In the genomic region with DNA sequence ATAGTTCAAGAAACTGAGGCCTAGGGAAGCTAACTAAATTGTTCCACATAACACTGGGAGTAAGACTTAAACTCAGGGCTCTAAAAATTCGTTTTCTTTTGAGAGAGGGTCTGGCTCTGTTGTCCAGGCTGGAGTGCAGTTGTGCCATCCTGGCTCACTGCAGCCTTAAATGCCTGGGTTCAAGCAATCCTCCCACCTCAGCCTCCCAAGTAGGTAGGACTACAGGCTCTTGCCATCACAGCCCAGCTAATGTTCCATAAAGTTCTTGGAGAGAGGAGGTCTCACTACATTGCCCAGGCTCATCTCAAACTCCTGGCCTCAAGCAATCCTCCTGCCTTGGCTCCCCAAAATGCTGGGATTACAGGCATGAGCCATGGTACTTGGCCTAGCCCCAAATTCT, we compare ENCODE assay signal across 2 cellular contexts.
TF ChIP-seq lines count a peak whose summit lies in the region.

No MANE protein-coding gene starts in this region.

TF ChIP-seq in HEK293, 187 proteins besides CTCF, POLR2A, EP300 and RAD21 (continued from another document):
- TF ChIP-seq ZNF292 (tag by site-specific recombination; IDR thresholded peaks at IDR 0.05; ENCODE audit: borderline replicate concordance, low read depth) = no peak

TF ChIP-seq in WTC11, 78 proteins besides CTCF, POLR2A, EP300 and RAD21 (continued from another document):
- TF ChIP-seq, protein P1, sequence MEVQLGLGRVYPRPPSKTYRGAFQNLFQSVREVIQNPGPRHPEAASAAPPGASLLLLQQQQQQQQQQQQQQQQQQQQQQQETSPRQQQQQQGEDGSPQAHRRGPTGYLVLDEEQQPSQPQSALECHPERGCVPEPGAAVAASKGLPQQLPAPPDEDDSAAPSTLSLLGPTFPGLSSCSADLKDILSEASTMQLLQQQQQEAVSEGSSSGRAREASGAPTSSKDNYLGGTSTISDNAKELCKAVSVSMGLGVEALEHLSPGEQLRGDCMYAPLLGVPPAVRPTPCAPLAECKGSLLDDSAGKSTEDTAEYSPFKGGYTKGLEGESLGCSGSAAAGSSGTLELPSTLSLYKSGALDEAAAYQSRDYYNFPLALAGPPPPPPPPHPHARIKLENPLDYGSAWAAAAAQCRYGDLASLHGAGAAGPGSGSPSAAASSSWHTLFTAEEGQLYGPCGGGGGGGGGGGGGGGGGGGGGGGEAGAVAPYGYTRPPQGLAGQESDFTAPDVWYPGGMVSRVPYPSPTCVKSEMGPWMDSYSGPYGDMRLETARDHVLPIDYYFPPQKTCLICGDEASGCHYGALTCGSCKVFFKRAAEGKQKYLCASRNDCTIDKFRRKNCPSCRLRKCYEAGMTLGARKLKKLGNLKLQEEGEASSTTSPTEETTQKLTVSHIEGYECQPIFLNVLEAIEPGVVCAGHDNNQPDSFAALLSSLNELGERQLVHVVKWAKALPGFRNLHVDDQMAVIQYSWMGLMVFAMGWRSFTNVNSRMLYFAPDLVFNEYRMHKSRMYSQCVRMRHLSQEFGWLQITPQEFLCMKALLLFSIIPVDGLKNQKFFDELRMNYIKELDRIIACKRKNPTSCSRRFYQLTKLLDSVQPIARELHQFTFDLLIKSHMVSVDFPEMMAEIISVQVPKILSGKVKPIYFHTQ (CRISPR knock-in tag; IDR thresholded peaks at IDR 0.05) = no peak
